In the genomic region with DNA sequence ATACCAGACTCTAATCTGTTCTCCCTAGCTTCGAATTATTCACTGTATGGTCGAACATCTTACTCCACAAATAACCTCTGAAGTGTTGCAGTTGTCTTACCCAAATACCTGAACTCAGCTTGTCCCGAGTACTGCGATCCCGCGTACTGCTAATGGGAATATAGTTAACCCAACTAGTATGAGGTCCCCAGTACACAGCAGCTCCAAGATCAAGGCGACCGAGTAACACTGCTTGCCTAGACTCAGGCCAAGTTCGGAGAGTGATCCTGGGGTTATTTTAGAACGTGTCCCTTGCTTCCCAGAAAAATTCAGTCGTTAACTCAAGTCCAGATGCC, we compare ENCODE assay signal across 9 cellular contexts. TPM values are rescaled to one million over a fixed set of nuclear protein-coding genes. Genes with fewer than 3 reads are reported as not detected.
A peak's percentile ranks its signal among the peaks of the same experiment; 100 is the strongest.
DNase-seq lines count a peak whose midpoint lies in the region; ATAC-seq, FAIRE-seq and TF ChIP-seq lines count a peak whose summit lies in the region.
"Had no signal": no experiment of that assay in that cellular context is flagged by ENCODE, and none has a peak within 500 bp of the region (broad histone marks: within the 10 kb centered on the region; RNA-seq: fewer than 3 reads in every experiment).

No MANE protein-coding gene starts in this region.

- POLR2A ChIA-PET in endothelial cell of umbilical vein (lab: Charles Lee): interaction anchor here (1.2 to 1.4 kb wide), 3 partner anchors 11 to 80 kb away, joined by 4 to 10 read pairs (median 5); partner anchors contain the start of gene C2CD5

- H2AFZ ChIP-seq in OCI-LY3 (ENCODE audit: low read depth, low read length): peak overlapping the region; percentile 99
- H2AFZ ChIP-seq in endothelial cell of umbilical vein (ENCODE audit: low read depth, low read length): peak overlapping the region; percentile 94

- no peaks in the 10 kb centered on the region for H3K27me3 Mint-ChIP-seq in nephron progenitor cell (ENCODE audit: low read depth, poor library complexity)

- ATAC-seq in HG03175 (IDR thresholded peaks at IDR 0.05; ENCODE audit: unreplicated experiment): no peak

- peaks cover 45% of the 10 kb centered on the region for H3K4me1 Mint-ChIP-seq in nephron progenitor cell

- peak overlapping the region; percentile 82 for H3K4me3 ChIP-seq in OCI-LY3 (ENCODE audit: low read length)
- peak overlapping the region in 2 of 3 experiments; percentile 81 to 96 for H3K4me3 ChIP-seq in endothelial cell of umbilical vein (replicated peaks in 1 of 3; ENCODE audit: insufficient read depth in 1 of 3, low read depth in 1 of 3, low read length in 3 of 3)

- H3K27ac ChIP-seq in OCI-LY3 (ENCODE audit: low read length) (peak overlapping the region; percentile 67; the same call in 1 of the 2 replicates), endothelial cell of umbilical vein (ENCODE audit: insufficient read depth, low read depth, low read length) (peak overlapping the region; percentile 72)

- H3K9ac ChIP-seq in OCI-LY3 (ENCODE audit: low read length) (peak overlapping the region; percentile 91), endothelial cell of umbilical vein (replicated peaks; ENCODE audit: extremely low read depth, insufficient read depth, low read length) (peak overlapping the region; percentile 91)

- FAIRE-seq in endothelial cell of umbilical vein (lab: Jason Lieb, UNC): no peak
- FAIRE-seq: endometrium had no signal

- CTCF ChIA-PET in endothelial cell of umbilical vein (lab: Charles Lee): interaction anchor here (1.0 to 1.5 kb wide), 4 partner anchors 60 to 119 kb away, joined by 3 to 12 read pairs (median 5); partner anchors contain the start of gene C2CD5

- TF ChIP-seq CTCF in OCI-LY3 (IDR thresholded peaks at IDR 0.05; ENCODE audit: low read depth, low read length) (no peak), endothelial cell of umbilical vein (IDR thresholded peaks at IDR 0.05; ENCODE audit: extremely low read depth in 1 of 2, insufficient read depth in 1 of 2, low read depth in 1 of 2, low read length in 2 of 2) (no peak), nephron progenitor cell (IDR thresholded peaks at IDR 0.05) (no peak)

- H3K9me1 ChIP-seq in endothelial cell of umbilical vein (replicated peaks; ENCODE audit: control insufficient read depth, extremely low read depth, insufficient read depth, low read length): no peaks in the 10 kb centered on the region

- peak overlapping the region; percentile 99 for H3K4me3 Mint-ChIP-seq in nephron progenitor cell

- DNase-seq in activated T-cell treated with anti-CD3 and anti-CD28 coated beads for 4 hours: peak; percentile 3
- no peak for DNase-seq in activated T-cell treated with anti-CD3 and anti-CD28 coated beads, Interleukin-2, amount 50 U/mL, for 48 hours
- DNase-seq in endothelial cell of umbilical vein (ENCODE audit: low read depth, low spot score): no peak
- DNase-seq in nephron progenitor cell: no peak
- DNase-seq in COLO829 (ENCODE audit: low spot score): no peak
- no peak for DNase-seq in stimulated activated naive CD4-positive, alpha-beta T cell treated with Interleukin-2 at 50 U/mL for 16 hours (lab: John Stamatoyannopoulos, UW)

- intact Hi-C loops in endothelial cell of umbilical vein (cut with micrococcal nuclease): loop anchor here (2.0 to 10.0 kb wide), 2 partner anchors 96 to 580 kb away; partner anchors contain the start of gene CMAS

- H3K27ac Mint-ChIP-seq in nephron progenitor cell: peak overlapping the region; percentile 97

- no peaks in the 10 kb centered on the region for H3K36me3 Mint-ChIP-seq in nephron progenitor cell (ENCODE audit: low read depth)

- TF ChIP-seq POLR2A in endothelial cell of umbilical vein (IDR thresholded peaks at IDR 0.05; ENCODE audit: low read depth, low read length): no peak

- H3K4me2 ChIP-seq in OCI-LY3 (ENCODE audit: low read length): peak overlapping the region; percentile 84
- H3K4me2 ChIP-seq in endothelial cell of umbilical vein (ENCODE audit: insufficient read depth, low read length): peak overlapping the region; percentile 74

- peaks cover 23% of the 10 kb centered on the region for H3K4me1 ChIP-seq in OCI-LY3 (ENCODE audit: low read length)
- H3K4me1 ChIP-seq in endothelial cell of umbilical vein (ENCODE audit: control insufficient read depth, extremely low read depth, insufficient read depth, low read length): peaks cover 29% of the 10 kb centered on the region

- H3K9me3 ChIP-seq in OCI-LY3 (ENCODE audit: insufficient read depth, low read length): no peaks in the 10 kb centered on the region
- H3K9me3 ChIP-seq in endothelial cell of umbilical vein (replicated peaks; ENCODE audit: control insufficient read depth, insufficient read depth, low read length): no peaks in the 10 kb centered on the region

- H3K36me3 ChIP-seq in OCI-LY3 (replicated peaks; ENCODE audit: low read depth, low read length) (peaks cover 3% of the 10 kb centered on the region), endothelial cell of umbilical vein (ENCODE audit: control insufficient read depth in 2 of 2, extremely low read depth in 1 of 2, insufficient read depth in 2 of 2, low read length in 2 of 2) (no peaks in the 10 kb centered on the region)

- TSS peak; percentile 91 for BruUV-seq in endothelial cell of umbilical vein (replicated peaks; lab: Mats Ljungman, UMichigan)

- H3K27me3 ChIP-seq in OCI-LY3 (ENCODE audit: low read depth, low read length): no peaks in the 10 kb centered on the region
- H3K27me3 ChIP-seq in endothelial cell of umbilical vein (ENCODE audit: control insufficient read depth in 2 of 2, insufficient read depth in 2 of 2, low read length in 2 of 2): peaks cover 4 to 5% of the 10 kb centered on the region in 2 experiments

- dilution Hi-C loops in endothelial cell of umbilical vein (cut with MboI; ENCODE audit: extremely low pct_ligation_motif_present, low sequenced_read_pairs): no loop called here

- H4K20me1 ChIP-seq in OCI-LY3 (ENCODE audit: insufficient read depth, low read length): peaks cover 30% of the 10 kb centered on the region
- H4K20me1 ChIP-seq in endothelial cell of umbilical vein (replicated peaks; ENCODE audit: control insufficient read depth, extremely low read depth, insufficient read depth, low read length): peaks cover 7% of the 10 kb centered on the region

- H3K79me2 ChIP-seq in OCI-LY3 (ENCODE audit: low read length) (peaks cover 51% of the 10 kb centered on the region), endothelial cell of umbilical vein (ENCODE audit: control insufficient read depth, insufficient read depth, low read length) (peaks cover 44% of the 10 kb centered on the region)

- no peaks in the 10 kb centered on the region for H3K9me3 Mint-ChIP-seq in nephron progenitor cell

TF ChIP-seq in endothelial cell of umbilical vein, 7 proteins besides CTCF, POLR2A, EP300 and RAD21:
- TF ChIP-seq JUN (IDR thresholded peaks at IDR 0.05; ENCODE audit: borderline replicate concordance, insufficient read depth, insufficient read length, low read depth) (no peak), GATA2 (IDR thresholded peaks at IDR 0.05; ENCODE audit: insufficient read depth, insufficient read length, low read depth, low read length) (no peak)
- TF ChIP-seq, protein P1, sequence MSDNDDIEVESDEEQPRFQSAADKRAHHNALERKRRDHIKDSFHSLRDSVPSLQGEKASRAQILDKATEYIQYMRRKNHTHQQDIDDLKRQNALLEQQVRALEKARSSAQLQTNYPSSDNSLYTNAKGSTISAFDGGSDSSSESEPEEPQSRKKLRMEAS (IDR thresholded peaks at IDR 0.05; ENCODE audit: insufficient read depth, insufficient read length): no peak

RNA-seq across cellular contexts. Expression of gene ETNK1, which starts 0.4 kb away (rescaled TPM):
- 63.8 and 68.4 TPM in 2 replicates for total RNA-seq in endothelial cell of umbilical vein
- 11.4 and 14.3 TPM in 2 replicates for polyA plus RNA-seq in endothelial cell of umbilical vein
- 7.8 and 11.4 TPM in 2 replicates for polyA plus RNA-seq in endothelial cell of umbilical vein (2011; cell fraction: cytosol; rRNA removed)
- 46.8 and 61.0 TPM in 2 replicates for polyA plus RNA-seq in endothelial cell of umbilical vein (2011; cell fraction: nucleus; rRNA removed)
- polyA plus RNA-seq in endothelial cell of umbilical vein (2012): 30.2 and 37.9 TPM in 2 replicates
- polyA minus RNA-seq in endothelial cell of umbilical vein: 70.6 and 99.8 TPM in 2 replicates
- 38.4 TPM for polyA minus RNA-seq in endothelial cell of umbilical vein (2011; cell fraction: cytosol; rRNA and poly(A)+ RNA removed)
- 222 and 256 TPM in 2 replicates for polyA minus RNA-seq in endothelial cell of umbilical vein (2011; cell fraction: nucleus; rRNA and poly(A)+ RNA removed)
